In genomic region chr11:43574949-43575915, GRCh38 we compare ENCODE assay signal across 8 cellular contexts.
DNase-seq lines count a peak whose midpoint lies in the region; ATAC-seq and TF ChIP-seq lines count a peak whose summit lies in the region.

No MANE protein-coding gene starts in this region.

- H4K20me1 ChIP-seq in Karpas-422 (ENCODE audit: insufficient read depth, low read depth, low read length): no peaks in the 10 kb centered on the region

- no peak overlapping the region for H3K4me2 ChIP-seq in Karpas-422 (ENCODE audit: low read depth, low read length, poor library complexity, severe bottlenecking)

- H3K9me3 ChIP-seq in HUES48 (ENCODE audit: control insufficient read depth, insufficient read depth, low read length) (no peaks in the 10 kb centered on the region), adrenal gland (replicated peaks in 1 of 3) (no peaks in the 10 kb centered on the region), iPS-18c (ENCODE audit: control insufficient read depth, insufficient read depth, low read length) (peaks cover 2% of the 10 kb centered on the region), Karpas-422 (ENCODE audit: low read length) (no peaks in the 10 kb centered on the region)

- no peaks in the 10 kb centered on the region for H3K36me3 ChIP-seq in HUES48 (ENCODE audit: control insufficient read depth, insufficient read depth, low read length)
- H3K36me3 ChIP-seq in adrenal gland (replicated peaks in 1 of 2): no peaks in the 10 kb centered on the region
- no peaks in the 10 kb centered on the region for H3K36me3 ChIP-seq in Karpas-422 (ENCODE audit: insufficient read depth, low read length)

- H3K9me2 ChIP-seq in Karpas-422 (replicated peaks; ENCODE audit: insufficient read depth, low read length): no peaks in the 10 kb centered on the region

- H3K79me2 ChIP-seq in Karpas-422 (ENCODE audit: low read length): no peaks in the 10 kb centered on the region

- H2AFZ ChIP-seq in Karpas-422 (ENCODE audit: low read length): no peak overlapping the region

- H3K27me3 Mint-ChIP-seq in stimulated activated memory B cell treated with anti-CD40 and anti-IgM and Interleukin-4, amounts not matched to agents 10 μg/mL and 1 μg/mL and 100 μg/mL, for 72 hours: peaks cover 67% of the 10 kb centered on the region

- intact Hi-C loops in adrenal gland (cut with DNase I): loop anchor here in 1 of 2 donors (10.0 kb wide), 3 partner anchors 130 to 280 kb away; no protein-coding TSS in a partner anchor

- H3K36me3 Mint-ChIP-seq in stimulated activated memory B cell treated with anti-CD40 and anti-IgM and Interleukin-4, amounts not matched to agents 10 μg/mL and 1 μg/mL and 100 μg/mL, for 72 hours: no peaks in the 10 kb centered on the region

- no peak for ATAC-seq in stimulated activated memory B cell treated with anti-CD40 and anti-IgM and Interleukin-4, amounts not matched to agents 10 μg/mL and 1 μg/mL and 100 μg/mL, for 72 hours

- DNase-seq in Ammon's horn (ENCODE audit: low spot score) (peak; percentile 69), adrenal gland (peak in 5 of 7 donors; percentile 47 to 86 (median 50)), HuH-7.5 (ENCODE audit: low spot score) (no peak), SIG-M5 (lab: John Stamatoyannopoulos, UW) (no peak), Karpas-422 (no peak)

- peaks cover 32% of the 10 kb centered on the region for H3K4me1 Mint-ChIP-seq in stimulated activated memory B cell treated with anti-CD40 and anti-IgM and Interleukin-4, amounts not matched to agents 10 μg/mL and 1 μg/mL and 100 μg/mL, for 72 hours

- H3K4me3 ChIP-seq in HUES48 (ENCODE audit: low read depth, low read length) (peak overlapping the region; percentile 54), adrenal gland (peak overlapping the region in 1 of 4 donors; percentile 13), iPS-18c (ENCODE audit: insufficient read depth, low read depth, low read length) (peak overlapping the region; percentile 46), Karpas-422 (ENCODE audit: low read length) (no peak overlapping the region)

- H3K4me3 Mint-ChIP-seq in stimulated activated memory B cell treated with anti-CD40 and anti-IgM and Interleukin-4, amounts not matched to agents 10 μg/mL and 1 μg/mL and 100 μg/mL, for 72 hours: peak overlapping the region; percentile 43

- H3K27ac ChIP-seq in HUES48 (ENCODE audit: low read depth, low read length): no peak overlapping the region
- H3K27ac ChIP-seq in adrenal gland: peak overlapping the region in 1 of 5 donors; percentile 20
- H3K27ac ChIP-seq in Karpas-422 (ENCODE audit: low read length): no peak overlapping the region

- WGBS in adrenal gland, 4 donors: 1 to 3% (median 2%) methylated on average over 30 to 51 of the region's 51 CpGs

- H3K9ac ChIP-seq in HUES48 (ENCODE audit: low read depth, low read length) (no peak overlapping the region), Karpas-422 (ENCODE audit: low read length) (no peak overlapping the region)

- peaks cover 96% of the 10 kb centered on the region for H3K27me3 ChIP-seq in HUES48 (ENCODE audit: control insufficient read depth, insufficient read depth, low read length)
- peaks cover 69% of the 10 kb centered on the region for H3K27me3 ChIP-seq in adrenal gland
- H3K27me3 ChIP-seq in Karpas-422 (ENCODE audit: low read length): no peaks in the 10 kb centered on the region

- no peak for TF ChIP-seq CTCF in adrenal gland (IDR thresholded peaks at IDR 0.05)

- TF ChIP-seq POLR2A in adrenal gland (IDR thresholded peaks at IDR 0.05): no peak

- H3K4me1 ChIP-seq in HUES48 (ENCODE audit: control insufficient read depth, insufficient read depth, low read length): peaks cover 25% of the 10 kb centered on the region
- H3K4me1 ChIP-seq in adrenal gland (replicated peaks in 1 of 2): peaks cover 23 to 32% of the 10 kb centered on the region in 2 donors
- H3K4me1 ChIP-seq in Karpas-422 (ENCODE audit: low read length): peaks cover 27% of the 10 kb centered on the region

- H3K9me3 Mint-ChIP-seq in stimulated activated memory B cell treated with anti-CD40 and anti-IgM and Interleukin-4, amounts not matched to agents 10 μg/mL and 1 μg/mL and 100 μg/mL, for 72 hours: peaks cover 2% of the 10 kb centered on the region

- no peak overlapping the region for H3K27ac Mint-ChIP-seq in stimulated activated memory B cell treated with anti-CD40 and anti-IgM and Interleukin-4, amounts not matched to agents 10 μg/mL and 1 μg/mL and 100 μg/mL, for 72 hours

Comparison
In these comparisons a context has a peak if more than half of its experiments do, and no peak if none do; other contexts are left out.
1. DNase-seq: peak in Ammon's horn (single experiment) and adrenal gland (5 of 7); none in HuH-7.5 (single experiment), SIG-M5 (single experiment) and Karpas-422 (single experiment).